6 cellular contexts compared by ENCODE assay signal in the genomic region with DNA sequence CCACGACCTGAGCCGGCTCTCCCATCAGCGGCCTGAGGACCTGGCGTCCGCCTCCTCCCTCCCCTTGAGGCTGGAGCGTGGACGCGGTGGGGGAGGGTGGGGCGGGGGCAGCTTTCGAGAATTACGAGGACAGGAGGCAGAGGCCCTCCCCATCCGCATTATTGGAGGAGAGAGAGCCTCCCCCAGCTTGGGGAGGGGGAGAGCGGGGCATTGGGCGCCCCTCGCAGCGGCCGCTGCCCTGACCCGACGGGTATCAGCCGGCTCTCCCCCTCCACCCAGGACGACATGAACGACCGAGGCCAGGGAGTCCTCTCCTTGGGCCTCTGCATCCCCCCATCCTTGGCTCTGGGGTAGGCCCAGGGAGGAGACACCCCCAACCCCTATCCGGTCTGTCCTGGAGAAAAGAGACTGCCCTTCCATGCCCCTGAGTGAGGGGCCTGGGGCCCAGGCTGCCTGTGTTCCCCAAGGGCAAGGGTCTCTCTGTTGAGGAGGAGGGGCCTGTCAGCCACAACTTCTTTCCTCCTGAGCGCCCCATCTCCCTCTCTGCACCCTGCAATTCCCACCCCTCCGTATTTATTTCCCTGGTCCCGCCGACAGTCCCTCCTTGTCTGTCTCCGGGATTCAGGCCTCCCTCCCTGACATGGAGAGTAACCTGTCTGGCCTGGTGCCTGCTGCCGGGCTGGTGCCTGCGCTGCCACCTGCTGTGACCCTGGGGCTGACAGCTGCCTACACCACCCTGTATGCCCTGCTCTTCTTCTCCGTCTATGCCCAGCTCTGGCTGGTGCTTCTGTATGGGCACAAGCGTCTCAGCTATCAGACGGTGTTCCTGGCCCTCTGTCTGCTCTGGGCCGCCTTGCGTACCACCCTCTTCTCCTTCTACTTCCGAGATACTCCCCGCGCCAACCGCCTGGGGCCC. TPM values are rescaled to one million over a fixed set of nuclear protein-coding genes. Genes with fewer than 3 reads are reported as not detected.
DNase-seq lines count a peak whose midpoint lies in the region; FAIRE-seq and TF ChIP-seq lines count a peak whose summit lies in the region.

No MANE protein-coding gene starts in this region.

- peaks cover 28% of the 10 kb centered on the region for H3K27me3 Mint-ChIP-seq in dendritic cell treated with granulocyte-macrophage colony-stimulating factor and Interleukin-4, amounts not matched to agents 40 ng/mL and 50 ng/mL, for 4 days
- H3K27me3 Mint-ChIP-seq in progenitor cell of endocrine pancreas: peaks cover 19% of the 10 kb centered on the region

- DNase-seq in Daoy (ENCODE audit: low read depth) (peak; percentile 33), NCI-H2029 (lab: John Stamatoyannopoulos, UW) (peak; percentile 54), progenitor cell of endocrine pancreas (ENCODE audit: low spot score, unreplicated experiment) (no peak), H54 (ENCODE audit: insufficient read length, low spot score) (no peak)
- DNase-seq in stimulated activated naive CD4-positive, alpha-beta T cell (lab: John Stamatoyannopoulos, UW): no peak

- intact Hi-C loops in dendritic cell treated with granulocyte-macrophage colony-stimulating factor and Interleukin-4, amounts not matched to agents 40 ng/mL and 50 ng/mL, for 4 days (cut with micrococcal nuclease): loop anchor here (1.0 to 2.0 kb wide), 2 partner anchors 16 to 19 kb away; partner anchors contain the start of gene ESRRA

- H3K36me3 Mint-ChIP-seq in dendritic cell treated with granulocyte-macrophage colony-stimulating factor and Interleukin-4, amounts not matched to agents 40 ng/mL and 50 ng/mL, for 4 days (ENCODE audit: low read depth): peaks cover 58% of the 10 kb centered on the region
- peaks cover 4% of the 10 kb centered on the region for H3K36me3 Mint-ChIP-seq in progenitor cell of endocrine pancreas (ENCODE audit: insufficient read depth)

- no peaks in the 10 kb centered on the region for H3K9me3 Mint-ChIP-seq in dendritic cell treated with granulocyte-macrophage colony-stimulating factor and Interleukin-4, amounts not matched to agents 40 ng/mL and 50 ng/mL, for 4 days
- no peaks in the 10 kb centered on the region for H3K9me3 Mint-ChIP-seq in progenitor cell of endocrine pancreas (ENCODE audit: low read depth)

- TF ChIP-seq CTCF in progenitor cell of endocrine pancreas (IDR thresholded peaks at IDR 0.05; ENCODE audit: unreplicated experiment): no peak

- peak overlapping the region; percentile 90 for H3K27ac Mint-ChIP-seq in dendritic cell treated with granulocyte-macrophage colony-stimulating factor and Interleukin-4, amounts not matched to agents 40 ng/mL and 50 ng/mL, for 4 days
- H3K27ac Mint-ChIP-seq in progenitor cell of endocrine pancreas: no peak overlapping the region

- FAIRE-seq in H54 (lab: Jason Lieb, UNC): no peak

- TF ChIP-seq POLR2A in H54 (IDR thresholded peaks at IDR 0.05; ENCODE audit: low read depth, low read length): no peak

- H3K4me3 Mint-ChIP-seq in dendritic cell treated with granulocyte-macrophage colony-stimulating factor and Interleukin-4, amounts not matched to agents 40 ng/mL and 50 ng/mL, for 4 days: peak overlapping the region; percentile 76
- H3K4me3 Mint-ChIP-seq in progenitor cell of endocrine pancreas (ENCODE audit: low read depth): peak overlapping the region; percentile 75

- H3K4me1 Mint-ChIP-seq in dendritic cell treated with granulocyte-macrophage colony-stimulating factor and Interleukin-4, amounts not matched to agents 40 ng/mL and 50 ng/mL, for 4 days (ENCODE audit: low read depth): peaks cover 49% of the 10 kb centered on the region
- H3K4me1 Mint-ChIP-seq in progenitor cell of endocrine pancreas (ENCODE audit: low read depth): peaks cover 7% of the 10 kb centered on the region

RNA-seq across cellular contexts. Expression of gene GPR137, which starts 0.5 kb away (rescaled TPM):
- total RNA-seq in Daoy (2014; rRNA removed; shearing (Covaris generic)): 14.3 and 24.6 TPM in 2 replicates
- total RNA-seq in progenitor cell of endocrine pancreas: 46.7 and 56.5 TPM in 2 replicates

RNA-seq across cellular contexts. Expression of gene BAD, which starts 1.7 kb away (rescaled TPM):
- total RNA-seq in Daoy (2014; rRNA removed; shearing (Covaris generic)): 63.5 and 65.9 TPM in 2 replicates
- total RNA-seq in progenitor cell of endocrine pancreas: 42.8 and 46.9 TPM in 2 replicates

RNA-seq across cellular contexts. Expression of gene KCNK4, which starts 5.0 kb away (rescaled TPM):
- total RNA-seq in Daoy (2014; rRNA removed; shearing (Covaris generic)): 0.23 TPM in 1 of 2 replicates, not detected in the other
- total RNA-seq in progenitor cell of endocrine pancreas: 0.62 TPM in 1 of 2 replicates, not detected in the other

RNA-seq across cellular contexts. Expression of gene CATSPERZ, which starts 14.0 kb away (rescaled TPM):
- total RNA-seq in Daoy (2014; rRNA removed; shearing (Covaris generic)): 0.23 and 6.0 TPM in 2 replicates
- not detected in 2 replicates for total RNA-seq in progenitor cell of endocrine pancreas

RNA-seq across cellular contexts. Expression of gene ESRRA, which starts 19.2 kb away (rescaled TPM):
- 35.0 and 37.5 TPM in 2 replicates for total RNA-seq in Daoy (2014; rRNA removed; shearing (Covaris generic))
- 28.1 and 31.4 TPM in 2 replicates for total RNA-seq in progenitor cell of endocrine pancreas

Comparison
In these comparisons a context has a peak if more than half of its experiments do, and no peak if none do; other contexts are left out.
1. DNase-seq: peak in Daoy (single experiment) and NCI-H2029 (single experiment); none in progenitor cell of endocrine pancreas (single experiment), H54 (single experiment) and stimulated activated naive CD4-positive, alpha-beta T cell (0 of 6).